ENCODE assay signal across 7 cellular contexts in the genomic region with DNA sequence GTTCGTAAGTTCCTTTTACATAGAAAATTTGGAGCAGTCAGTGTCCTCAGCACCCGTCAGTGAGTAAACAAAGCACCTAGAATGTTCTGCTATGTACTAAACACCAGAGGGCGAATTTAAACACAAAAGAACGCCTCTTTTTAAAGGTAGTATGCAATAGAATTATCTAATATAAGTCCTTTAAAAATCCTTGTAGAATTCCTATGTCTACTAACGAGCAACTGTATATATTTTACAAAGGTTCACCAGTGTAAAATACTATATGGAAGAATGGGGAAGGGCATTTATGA. TPM values are rescaled to one million over a fixed set of nuclear protein-coding genes. Genes with fewer than 3 reads are reported as not detected.
DNase-seq lines count a peak whose midpoint lies in the region; ATAC-seq and TF ChIP-seq lines count a peak whose summit lies in the region.

No MANE protein-coding gene starts in this region.

- intact Hi-C loops in Panc1 (cut with micrococcal nuclease; ENCODE audit: unreplicated experiment), result no loop called here

- no peaks in the 10 kb centered on the region for H3K36me3 ChIP-seq in Panc1 (ENCODE audit: control insufficient read depth, insufficient read depth, low read length)
- H3K36me3 ChIP-seq in osteoblast (ENCODE audit: insufficient read depth, low read length), result no peaks in the 10 kb centered on the region

- H3K27ac ChIP-seq in Panc1 (ENCODE audit: low read length) (no peak overlapping the region), osteoblast (ENCODE audit: low read depth, low read length) (no peak overlapping the region)

- CTCF ChIA-PET in Panc1 (lab: Charles Lee), result interaction anchor here (0.7 kb wide), 1 partner anchor 999 kb away, joined by 3 read pairs; no protein-coding TSS in a partner anchor

- no peaks in the 10 kb centered on the region for H4K20me1 ChIP-seq in osteoblast (ENCODE audit: insufficient read depth, low read length)

- H3K4me1 ChIP-seq in Panc1 (ENCODE audit: control insufficient read depth, insufficient read depth, low read length) (no peaks in the 10 kb centered on the region), osteoblast (ENCODE audit: insufficient read depth, low read length) (no peaks in the 10 kb centered on the region)

- no peak for DNase-seq in Panc1 (ENCODE audit: low read depth, low spot score)
- no peak for DNase-seq in osteoblast (ENCODE audit: insufficient read length, low spot score, missing footprints)
- DNase-seq in C1 segment of cervical spinal cord (lab: John Stamatoyannopoulos, UW), result no peak
- DNase-seq in iPS-NIHi7 (ENCODE audit: extremely low spot score), result no peak

- TF ChIP-seq CTCF in Panc1 (IDR thresholded peaks at IDR 0.05) (peak; percentile 29; the same call in 1 of the 2 replicates), osteoblast (IDR thresholded peaks at IDR 0.05; ENCODE audit: extremely low read depth, low read depth, low read length) (no peak)

- peak overlapping the region; percentile 54 to 81 for H3K4me3 ChIP-seq in Panc1 (ENCODE audit: low read depth in 2 of 2, low read length in 2 of 2)
- H3K4me3 ChIP-seq in osteoblast (ENCODE audit: insufficient read depth, low read length), result peak overlapping the region; percentile 59

- H3K9me3 ChIP-seq in Panc1 (ENCODE audit: control insufficient read depth, insufficient read depth, low read depth, low read length) (no peaks in the 10 kb centered on the region), osteoblast (ENCODE audit: low read depth, low read length) (no peaks in the 10 kb centered on the region)

- BruUV-seq in Panc1 (replicated peaks; lab: Mats Ljungman, UMichigan), result no TSS peak

- in situ Hi-C loops in Panc1 (cut with HindIII; ENCODE audit: low pct_unique_long_range_greater_than_20kb, low sequenced_read_pairs), result no loop called here

- POLR2A ChIA-PET in Panc1 (lab: Charles Lee), result no interaction called here

- peak overlapping the region; percentile 76 for H2AFZ ChIP-seq in osteoblast (ENCODE audit: low read length)

- no peaks in the 10 kb centered on the region for H3K79me2 ChIP-seq in osteoblast (ENCODE audit: insufficient read depth, low read length)

- peaks cover 2% of the 10 kb centered on the region; the same call in 1 of the 2 replicates for H3K27me3 ChIP-seq in Panc1 (ENCODE audit: control insufficient read depth, insufficient read depth, low read length)
- no peaks in the 10 kb centered on the region for H3K27me3 ChIP-seq in osteoblast (ENCODE audit: insufficient read depth, low read length)

- H3K4me2 ChIP-seq in osteoblast (ENCODE audit: insufficient read depth, low read length), result peak overlapping the region; percentile 76

- peak; percentile 63 for ATAC-seq in GM18909 (IDR thresholded peaks at IDR 0.05; ENCODE audit: poor library complexity, unreplicated experiment)
- peak; percentile 56 for ATAC-seq in HG02885 (IDR thresholded peaks at IDR 0.05; ENCODE audit: poor library complexity, unreplicated experiment)
- peak; percentile 80 for ATAC-seq in Panc1
- peak; percentile 28 for ATAC-seq in esophagus mucosa

RNA-seq across cellular contexts. Expression of gene TMEM232, which starts 0.5 kb away (rescaled TPM):
- total RNA-seq in Panc1 (2021; ENCODE audit: unreplicated experiment), result 0.21 TPM
- not detected for polyA plus RNA-seq in Panc1 (2012; ENCODE audit: insufficient read length)
- total RNA-seq in esophagus mucosa, result 0.56 TPM
- 1.4 and 2.7 TPM in 2 replicates for total RNA-seq in osteoblast

RNA-seq across cellular contexts. Expression of gene SLC25A46, which starts 11.8 kb away (rescaled TPM):
- total RNA-seq in Panc1 (2021; ENCODE audit: unreplicated experiment), result 34.5 TPM
- polyA plus RNA-seq in Panc1 (2012; ENCODE audit: insufficient read length), result 15.6 TPM
- 31.9 TPM for total RNA-seq in esophagus mucosa
- 98.1 and 100 TPM in 2 replicates for total RNA-seq in osteoblast

Comparison
In these comparisons a context has a peak if more than half of its experiments do, and no peak if none do; other contexts are left out.
1. ATAC-seq: peak in every context shown above with its lines; median percentile 80 in Panc1; 63 in GM18909; 56 in HG02885; 28 in esophagus mucosa.